ENCODE assay signal across 27 cellular contexts in genomic region chr6:73766040-73766439, GRCh38.
DNase-seq lines count a peak whose midpoint lies in the region; ATAC-seq and TF ChIP-seq lines count a peak whose summit lies in the region.
"Had no signal": no experiment of that assay in that cellular context is flagged by ENCODE, and none has a peak within 500 bp of the region (broad histone marks: within the 10 kb centered on the region; RNA-seq: fewer than 3 reads in every experiment).

No MANE protein-coding gene starts in this region.

- no peaks in the 10 kb centered on the region for H3K36me3 ChIP-seq in MM.1S (replicated peaks; ENCODE audit: insufficient read depth, low read length)
- peaks cover 40% of the 10 kb centered on the region for H3K36me3 ChIP-seq in mammary epithelial cell (ENCODE audit: insufficient read depth, low read length)
- H3K36me3 ChIP-seq in Caco-2 (ENCODE audit: control insufficient read depth, insufficient read depth, low read length) = no peaks in the 10 kb centered on the region
- H3K36me3 ChIP-seq: BLaER1 treated with 17β-estradiol and CSF1 and Interleukin-3, amounts not matched to agents 10 nM and 100 nM had no signal

- CTCF ChIA-PET in mammary epithelial cell (lab: Charles Lee; ENCODE audit: low non-redundant PET) (interaction anchor here (0.6 kb wide), 1 partner anchor 204 kb away, joined by 12 read pairs; no protein-coding TSS in a partner anchor), Caco-2 (lab: Charles Lee) (no interaction called here)

- peaks cover 2% of the 10 kb centered on the region for H3K4me1 Mint-ChIP-seq in activated naive CD8-positive, alpha-beta T cell treated with anti-CD3 and anti-CD28 coated beads, Interleukin-2, amount 10 ng/mL, durations not matched to agents 7 days and 5 days
- H3K4me1 Mint-ChIP-seq in activated naive CD8-positive, alpha-beta T cell treated with anti-CD3 and anti-CD28 coated beads, Interleukin-2, amount 50 U/mL, for 24 hours = no peaks in the 10 kb centered on the region
- peaks cover 6% of the 10 kb centered on the region for H3K4me1 Mint-ChIP-seq in Caco-2 (ENCODE audit: low read depth, unreplicated experiment)

- H2AFZ ChIP-seq in MM.1S (ENCODE audit: low read length) = no peak overlapping the region
- H2AFZ ChIP-seq in mammary epithelial cell (ENCODE audit: low read depth, low read length) = no peak overlapping the region

- H4K20me1 ChIP-seq in MM.1S (ENCODE audit: insufficient read depth, low read length) = no peaks in the 10 kb centered on the region
- no peaks in the 10 kb centered on the region for H4K20me1 ChIP-seq in mammary epithelial cell (ENCODE audit: insufficient read depth, low read length)
- H4K20me1 ChIP-seq: BLaER1 treated with 17β-estradiol and CSF1 and Interleukin-3, amounts not matched to agents 10 nM and 100 nM had no signal

- H3K4me2 ChIP-seq in MM.1S (ENCODE audit: low read depth, low read length) = peak overlapping the region; percentile 19; the same call in 1 of the 2 replicates
- H3K4me2 ChIP-seq in mammary epithelial cell (ENCODE audit: insufficient read depth, low read depth, low read length) = no peak overlapping the region
- H3K4me2 ChIP-seq: BLaER1 treated with 17β-estradiol and CSF1 and Interleukin-3, amounts not matched to agents 10 nM and 100 nM; SK-N-SH had no signal

- BruUV-seq in mammary epithelial cell (replicated peaks; lab: Mats Ljungman, UMichigan) (no TSS peak), Caco-2 (replicated peaks; lab: Mats Ljungman, UMichigan) (no TSS peak)

- intact Hi-C loops in mammary epithelial cell (cut with micrococcal nuclease) (no loop called here), Caco-2 (cut with micrococcal nuclease; ENCODE audit: unreplicated experiment) (no loop called here)

- no peaks in the 10 kb centered on the region for H3K27me3 Mint-ChIP-seq in activated naive CD8-positive, alpha-beta T cell treated with anti-CD3 and anti-CD28 coated beads, Interleukin-2, amount 10 ng/mL, durations not matched to agents 7 days and 5 days
- H3K27me3 Mint-ChIP-seq in activated naive CD8-positive, alpha-beta T cell treated with anti-CD3 and anti-CD28 coated beads, Interleukin-2, amount 50 U/mL, for 24 hours = peaks cover 5% of the 10 kb centered on the region
- no peaks in the 10 kb centered on the region for H3K27me3 Mint-ChIP-seq in Caco-2 (ENCODE audit: insufficient read depth, unreplicated experiment)
- H3K27me3 Mint-ChIP-seq: CD4-positive, alpha-beta memory T cell had no signal

- H3K4me3 ChIP-seq in MM.1S (ENCODE audit: low read length) = no peak overlapping the region
- no peak overlapping the region for H3K4me3 ChIP-seq in mammary epithelial cell (replicated peaks in 1 of 3; ENCODE audit: insufficient read depth in 1 of 3, low read depth in 2 of 3, low read length in 3 of 3)
- H3K4me3 ChIP-seq in Caco-2 (ENCODE audit: low read depth, low read length) = no peak overlapping the region
- H3K4me3 ChIP-seq: BLaER1 treated with 17β-estradiol and CSF1 and Interleukin-3, amounts not matched to agents 10 nM and 100 nM had no signal

- no peak overlapping the region for H3K27ac Mint-ChIP-seq in activated naive CD8-positive, alpha-beta T cell treated with anti-CD3 and anti-CD28 coated beads, Interleukin-2, amount 10 ng/mL, durations not matched to agents 7 days and 5 days
- H3K27ac Mint-ChIP-seq in activated naive CD8-positive, alpha-beta T cell treated with anti-CD3 and anti-CD28 coated beads, Interleukin-2, amount 50 U/mL, for 24 hours = no peak overlapping the region
- no peak overlapping the region for H3K27ac Mint-ChIP-seq in Caco-2 (ENCODE audit: unreplicated experiment)
- H3K27ac Mint-ChIP-seq: CD4-positive, alpha-beta memory T cell had no signal

- POLR2A ChIA-PET in activated naive CD8-positive, alpha-beta T cell treated with anti-CD3 and anti-CD28 coated beads, Interleukin-2, amount 10 ng/mL, durations not matched to agents 7 days and 5 days (lab: Charles Lee) = no interaction called here
- POLR2A ChIA-PET in Caco-2 (lab: Charles Lee) = no interaction called here

- 92% methylated on average over 1 of the region's 1 CpG for WGBS in mammary epithelial cell (ENCODE audit: low coverage, missing lambda C conversion rate)

- in situ Hi-C loops in mammary epithelial cell (cut with MboI; ENCODE audit: low sequenced_read_pairs in 2 of 2) = no loop called here

- ATAC-seq in activated naive CD8-positive, alpha-beta T cell treated with anti-CD3 and anti-CD28 coated beads, Interleukin-2, amount 10 ng/mL, durations not matched to agents 7 days and 5 days (ENCODE audit: low read depth) = peak; percentile 33
- ATAC-seq in activated naive CD8-positive, alpha-beta T cell treated with anti-CD3 and anti-CD28 coated beads, Interleukin-2, amount 50 U/mL, for 24 hours = no peak
- ATAC-seq in GM21423 (IDR thresholded peaks at IDR 0.05; ENCODE audit: unreplicated experiment) (peak; percentile 50), HG02588 (IDR thresholded peaks at IDR 0.05; ENCODE audit: unreplicated experiment) (no peak)
- ATAC-seq: Panc1 had no signal

- DNase-seq in activated naive CD8-positive, alpha-beta T cell treated with anti-CD3 and anti-CD28 coated beads, Interleukin-2, amount 10 ng/mL, durations not matched to agents 7 days and 5 days = no peak
- no peak for DNase-seq in activated naive CD8-positive, alpha-beta T cell treated with anti-CD3 and anti-CD28 coated beads, Interleukin-2, amount 50 U/mL, for 24 hours
- DNase-seq in MM.1S (peak; percentile 40), mammary epithelial cell (no peak), Caco-2 (no peak), NCI-H2081 (lab: John Stamatoyannopoulos, UW) (no peak)
- DNase-seq: ACHN; CD4-positive, alpha-beta memory T cell; DND-41; GOT3; HCEC 1CT; KBM-7; NCI-H1092 treated with DMSO at 0.1 percent for 48 hours; NCI-H146; NCI-H2029; NCI-H226; NCI-H510A treated with DMSO at 0.1 percent for 48 hours; NCI-H748 treated with DMSO at 0.1 percent for 48 hours; NK-92 treated with Interleukin-12 subunit alpha and Interleukin-12 subunit beta, amount 100 ng/mL, for 24 hours; SIG-M5; SK-N-SH had no signal

- H3K27ac ChIP-seq in MM.1S (ENCODE audit: low read length) (no peak overlapping the region), mammary epithelial cell (ENCODE audit: insufficient read depth, low read depth, low read length) (no peak overlapping the region)
- H3K27ac ChIP-seq: 22Rv1; BLaER1 treated with 17β-estradiol and CSF1 and Interleukin-3, amounts not matched to agents 10 nM and 100 nM; HL-60 had no signal

- H3K9ac ChIP-seq in MM.1S (ENCODE audit: low read length) = no peak overlapping the region
- no peak overlapping the region for H3K9ac ChIP-seq in mammary epithelial cell (ENCODE audit: insufficient read depth, low read length)
- H3K9ac ChIP-seq: BLaER1 treated with 17β-estradiol and CSF1 and Interleukin-3, amounts not matched to agents 10 nM and 100 nM; SK-N-SH had no signal

- dilution Hi-C loops in mammary epithelial cell (cut with HindIII; ENCODE audit: low sequenced_read_pairs) = no loop called here

- H3K9me3 ChIP-seq in MM.1S (replicated peaks; ENCODE audit: insufficient read depth, low read length) = no peaks in the 10 kb centered on the region
- H3K9me3 ChIP-seq in mammary epithelial cell (replicated peaks; ENCODE audit: insufficient read depth, low read length) = no peaks in the 10 kb centered on the region
- no peaks in the 10 kb centered on the region for H3K9me3 ChIP-seq in Caco-2
- H3K9me3 ChIP-seq: BLaER1 treated with 17β-estradiol and CSF1 and Interleukin-3, amounts not matched to agents 10 nM and 100 nM; SK-N-SH had no signal

- H3K9me3 Mint-ChIP-seq in activated naive CD8-positive, alpha-beta T cell treated with anti-CD3 and anti-CD28 coated beads, Interleukin-2, amount 10 ng/mL, durations not matched to agents 7 days and 5 days = no peaks in the 10 kb centered on the region
- H3K9me3 Mint-ChIP-seq in activated naive CD8-positive, alpha-beta T cell treated with anti-CD3 and anti-CD28 coated beads, Interleukin-2, amount 50 U/mL, for 24 hours = no peaks in the 10 kb centered on the region
- no peaks in the 10 kb centered on the region for H3K9me3 Mint-ChIP-seq in Caco-2 (ENCODE audit: unreplicated experiment)
- H3K9me3 Mint-ChIP-seq: CD4-positive, alpha-beta memory T cell had no signal

- H3K36me3 Mint-ChIP-seq in activated naive CD8-positive, alpha-beta T cell treated with anti-CD3 and anti-CD28 coated beads, Interleukin-2, amount 10 ng/mL, durations not matched to agents 7 days and 5 days = peaks cover 7% of the 10 kb centered on the region
- peaks cover 17% of the 10 kb centered on the region for H3K36me3 Mint-ChIP-seq in activated naive CD8-positive, alpha-beta T cell treated with anti-CD3 and anti-CD28 coated beads, Interleukin-2, amount 50 U/mL, for 24 hours (ENCODE audit: low read depth)
- H3K36me3 Mint-ChIP-seq in Caco-2 (ENCODE audit: insufficient read depth, unreplicated experiment) = no peaks in the 10 kb centered on the region
- H3K36me3 Mint-ChIP-seq: CD4-positive, alpha-beta memory T cell had no signal

- H3F3A ChIP-seq in MM.1S (ENCODE audit: insufficient read depth, low read length) = no peaks in the 10 kb centered on the region

- H3K9me2 ChIP-seq in MM.1S (replicated peaks; ENCODE audit: insufficient read depth, low read length) = no peaks in the 10 kb centered on the region
- H3K9me2 ChIP-seq: SK-N-SH had no signal

- no peaks in the 10 kb centered on the region for H3K4me1 ChIP-seq in MM.1S (ENCODE audit: low read length)
- H3K4me1 ChIP-seq in mammary epithelial cell (ENCODE audit: insufficient read depth, low read length) = no peaks in the 10 kb centered on the region
- no peaks in the 10 kb centered on the region for H3K4me1 ChIP-seq in Caco-2
- H3K4me1 ChIP-seq: BLaER1 treated with 17β-estradiol and CSF1 and Interleukin-3, amounts not matched to agents 10 nM and 100 nM had no signal

- H3K79me2 ChIP-seq in MM.1S (ENCODE audit: low read length) (no peaks in the 10 kb centered on the region), mammary epithelial cell (ENCODE audit: insufficient read depth, low read length) (no peaks in the 10 kb centered on the region)

- no peak for TF ChIP-seq CTCF in MM.1S (IDR thresholded peaks at IDR 0.05; ENCODE audit: low read length)
- TF ChIP-seq CTCF in mammary epithelial cell (conservative IDR thresholded peaks at IDR 0.05 in 1 of 2, IDR thresholded peaks at IDR 0.05 in 1 of 2; ENCODE audit: extremely low read depth in 1 of 2, insufficient read depth in 1 of 2, low read depth in 1 of 2, low read length in 2 of 2) = no peak
- TF ChIP-seq CTCF in Caco-2 (IDR thresholded peaks at IDR 0.05; ENCODE audit: insufficient read depth in 1 of 2, low read depth in 1 of 2, low read length in 1 of 2, severe bottlenecking in 1 of 2, unreplicated experiment in 1 of 2) = no peak

- no peak overlapping the region for H3K4me3 Mint-ChIP-seq in activated naive CD8-positive, alpha-beta T cell treated with anti-CD3 and anti-CD28 coated beads, Interleukin-2, amount 10 ng/mL, durations not matched to agents 7 days and 5 days
- H3K4me3 Mint-ChIP-seq in activated naive CD8-positive, alpha-beta T cell treated with anti-CD3 and anti-CD28 coated beads, Interleukin-2, amount 50 U/mL, for 24 hours = no peak overlapping the region
- no peak overlapping the region for H3K4me3 Mint-ChIP-seq in Caco-2 (ENCODE audit: unreplicated experiment)
- H3K4me3 Mint-ChIP-seq: CD4-positive, alpha-beta memory T cell had no signal

- H3K27me3 ChIP-seq in MM.1S (replicated peaks; ENCODE audit: insufficient read depth, low read length) (no peaks in the 10 kb centered on the region), mammary epithelial cell (ENCODE audit: insufficient read depth, low read length) (no peaks in the 10 kb centered on the region), Caco-2 (replicated peaks; ENCODE audit: control insufficient read depth, insufficient read depth, low read length) (no peaks in the 10 kb centered on the region)
- H3K27me3 ChIP-seq: BLaER1 treated with 17β-estradiol and CSF1 and Interleukin-3, amounts not matched to agents 10 nM and 100 nM had no signal

Comparison
In these comparisons a context has a peak if more than half of its experiments do, and no peak if none do; other contexts are left out.
1. ATAC-seq: peak in activated naive CD8-positive, alpha-beta T cell treated with anti-CD3 and anti-CD28 coated beads, Interleukin-2, amount 10 ng/mL, durations not matched to agents 7 days and 5 days (single experiment) and GM21423 (single experiment); none in activated naive CD8-positive, alpha-beta T cell treated with anti-CD3 and anti-CD28 coated beads, Interleukin-2, amount 50 U/mL, for 24 hours (single experiment) and HG02588 (single experiment).